ENCODE assay signal across 13 cellular contexts in the genomic region with DNA sequence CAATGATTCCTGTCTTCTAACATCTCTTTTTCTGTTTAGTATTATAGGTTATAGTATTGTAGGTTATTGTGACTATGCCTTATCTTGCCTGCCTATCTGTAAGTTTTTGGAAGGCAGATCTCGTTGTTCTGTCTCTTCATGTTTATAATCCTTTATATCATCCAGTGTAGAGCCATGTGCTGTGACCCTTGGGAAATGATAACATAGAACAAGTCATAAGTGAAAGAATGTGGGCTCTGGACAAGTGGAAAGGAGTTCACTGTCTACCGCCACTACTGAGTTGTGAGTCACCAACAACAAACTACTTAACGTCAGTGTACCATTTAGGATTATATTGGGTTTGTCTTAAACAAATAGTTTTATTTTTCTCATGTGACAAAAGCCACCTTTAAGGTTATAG.
DNase-seq lines count a peak whose midpoint lies in the region; ATAC-seq and TF ChIP-seq lines count a peak whose summit lies in the region.
"Had no signal": no experiment of that assay in that cellular context is flagged by ENCODE, and none has a peak within 500 bp of the region (broad histone marks: within the 10 kb centered on the region; RNA-seq: fewer than 3 reads in every experiment).

No MANE protein-coding gene starts in this region.

- no peaks in the 10 kb centered on the region for H3K36me3 Mint-ChIP-seq in activated CD8-positive, alpha-beta T cell treated with anti-CD3 and anti-CD28 coated beads, Interleukin-2, amount 10 ng/mL, durations not matched to agents 7 days and 5 days (ENCODE audit: low read depth)

- TF ChIP-seq CTCF in PC-3 (conservative IDR thresholded peaks at IDR 0.05; ENCODE audit: low read depth, low read length) (no peak), esophagus squamous epithelium (IDR thresholded peaks at IDR 0.05) (no peak)

- BruUV-seq in PC-3 (replicated peaks; lab: Mats Ljungman, UMichigan) = no TSS peak

- CTCF ChIA-PET in PC-3 (lab: Charles Lee) = no interaction called here
- CTCF ChIA-PET in activated CD8-positive, alpha-beta T cell treated with anti-CD3 and anti-CD28 coated beads, Interleukin-2, amount 10 ng/mL, durations not matched to agents 7 days and 5 days (lab: Charles Lee) = no interaction called here

- peak overlapping the region; percentile 22 for H3K4me2 ChIP-seq in PC-3 (ENCODE audit: low read length)

- H2AFZ ChIP-seq in PC-3 (ENCODE audit: low read length) = no peak overlapping the region

- peaks cover 12% of the 10 kb centered on the region for H3K9me3 ChIP-seq in PC-3 (ENCODE audit: low read length)
- H3K9me3 ChIP-seq in esophagus squamous epithelium = no peaks in the 10 kb centered on the region

- H3K4me3 ChIP-seq in PC-3 (ENCODE audit: low read length) (no peak overlapping the region), esophagus squamous epithelium (no peak overlapping the region)
- H3K4me3 ChIP-seq: lung had no signal

- no peaks in the 10 kb centered on the region for H3K9me2 ChIP-seq in PC-3 (replicated peaks; ENCODE audit: low read length)

- no peaks in the 10 kb centered on the region for H3F3A ChIP-seq in PC-3 (ENCODE audit: low read length, unreplicated experiment)

- no peak for TF ChIP-seq POLR2A in esophagus squamous epithelium (IDR thresholded peaks at IDR 0.05)

- POLR2A ChIA-PET in PC-3 (lab: Charles Lee; ENCODE audit: unreplicated experiment) = interaction anchor here (0.6 kb wide), 1 partner anchor 53 kb away, joined by 7 read pairs; no protein-coding TSS in a partner anchor
- POLR2A ChIA-PET in activated CD8-positive, alpha-beta T cell treated with anti-CD3 and anti-CD28 coated beads, Interleukin-2, amount 10 ng/mL, durations not matched to agents 7 days and 5 days (lab: Charles Lee) = no interaction called here

- peaks cover 10% of the 10 kb centered on the region for H3K9me3 Mint-ChIP-seq in activated CD8-positive, alpha-beta T cell treated with anti-CD3 and anti-CD28 coated beads, Interleukin-2, amount 10 ng/mL, durations not matched to agents 7 days and 5 days (ENCODE audit: insufficient read depth)

- H4K20me1 ChIP-seq in PC-3 (ENCODE audit: low read length) = no peaks in the 10 kb centered on the region

- peak; percentile 78 for DNase-seq in ELR (ENCODE audit: low read depth)
- peak; percentile 96 for DNase-seq in PC-3
- DNase-seq in fibroblast of gingiva (ENCODE audit: low read depth) = peak; percentile 42
- DNase-seq in renal cortical epithelial cell (ENCODE audit: low read depth) = peak; percentile 51
- DNase-seq in activated CD8-positive, alpha-beta T cell treated with anti-CD3 and anti-CD28 coated beads, Interleukin-2, amount 10 ng/mL, durations not matched to agents 7 days and 5 days = no peak
- DNase-seq in esophagus squamous epithelium (lab: John Stamatoyannopoulos, UW) = no peak
- DNase-seq: activated CD4-positive, alpha-beta T cell treated with anti-CD3 and anti-CD28 coated beads, Interleukin-2, amount 50 U/mL, for 48 hours; CD8-positive, alpha-beta T cell; hypothalamus; NCI-H187 had no signal

- peak overlapping the region; percentile 9; the same call in 1 of the 2 replicates for H3K9ac ChIP-seq in PC-3 (ENCODE audit: low read length)

- H3K27ac ChIP-seq in PC-3 (ENCODE audit: low read length) (peak overlapping the region; percentile 59), esophagus squamous epithelium (no peak overlapping the region)

- H3K27me3 ChIP-seq in PC-3 (ENCODE audit: low read length) (no peaks in the 10 kb centered on the region), esophagus squamous epithelium (no peaks in the 10 kb centered on the region)

- peaks cover 7% of the 10 kb centered on the region; the same call in 1 of the 2 replicates for H3K36me3 ChIP-seq in PC-3 (ENCODE audit: low read depth, low read length)
- H3K36me3 ChIP-seq in esophagus squamous epithelium = no peaks in the 10 kb centered on the region

- intact Hi-C loops in PC-3 (cut with micrococcal nuclease) (loop anchor here (1.0 to 10.0 kb wide), 4 partner anchors 11 to 248 kb away; no protein-coding TSS in a partner anchor), esophagus squamous epithelium (cut with DNase I) (no loop called here)

- peak; percentile 98 for ATAC-seq in PC-3
- ATAC-seq in HG02642 (IDR thresholded peaks at IDR 0.05; ENCODE audit: poor library complexity, unreplicated experiment) = no peak
- ATAC-seq in HG03025 (IDR thresholded peaks at IDR 0.05; ENCODE audit: low FRiP score, unreplicated experiment) = no peak
- no peak for ATAC-seq in activated CD8-positive, alpha-beta T cell treated with anti-CD3 and anti-CD28 coated beads, Interleukin-2, amount 10 ng/mL, durations not matched to agents 7 days and 5 days
- ATAC-seq: CD8-positive, alpha-beta T cell had no signal

- H3K27ac Mint-ChIP-seq in activated CD8-positive, alpha-beta T cell treated with anti-CD3 and anti-CD28 coated beads, Interleukin-2, amount 10 ng/mL, durations not matched to agents 7 days and 5 days = no peak overlapping the region
- H3K27ac Mint-ChIP-seq: CD8-positive, alpha-beta T cell had no signal

- no peak overlapping the region for H3K4me3 Mint-ChIP-seq in activated CD8-positive, alpha-beta T cell treated with anti-CD3 and anti-CD28 coated beads, Interleukin-2, amount 10 ng/mL, durations not matched to agents 7 days and 5 days
- H3K4me3 Mint-ChIP-seq: CD8-positive, alpha-beta T cell had no signal

- no peaks in the 10 kb centered on the region for H3K79me2 ChIP-seq in PC-3 (ENCODE audit: low read length)

- H3K4me1 Mint-ChIP-seq in activated CD8-positive, alpha-beta T cell treated with anti-CD3 and anti-CD28 coated beads, Interleukin-2, amount 10 ng/mL, durations not matched to agents 7 days and 5 days (ENCODE audit: low read depth) = no peaks in the 10 kb centered on the region

- H3K27me3 Mint-ChIP-seq in activated CD8-positive, alpha-beta T cell treated with anti-CD3 and anti-CD28 coated beads, Interleukin-2, amount 10 ng/mL, durations not matched to agents 7 days and 5 days (ENCODE audit: low read depth) = no peaks in the 10 kb centered on the region

- WGBS in esophagus squamous epithelium, 2 donors = 68 to 86% methylated on average over 3 of the region's 3 CpGs

- H3K4me1 ChIP-seq in PC-3 (ENCODE audit: insufficient read depth, low read length) (peaks cover 27% of the 10 kb centered on the region), esophagus squamous epithelium (no peaks in the 10 kb centered on the region)

Comparison
In these comparisons a context has a peak if more than half of its experiments do, and no peak if none do; other contexts are left out.
1. DNase-seq: peak in ELR (single experiment), PC-3 (single experiment), fibroblast of gingiva (single experiment) and renal cortical epithelial cell (single experiment); none in activated CD8-positive, alpha-beta T cell treated with anti-CD3 and anti-CD28 coated beads, Interleukin-2, amount 10 ng/mL, durations not matched to agents 7 days and 5 days (single experiment) and esophagus squamous epithelium (single experiment).